Comparison of ENCODE assay signal across 15 cellular contexts in the genomic region with DNA sequence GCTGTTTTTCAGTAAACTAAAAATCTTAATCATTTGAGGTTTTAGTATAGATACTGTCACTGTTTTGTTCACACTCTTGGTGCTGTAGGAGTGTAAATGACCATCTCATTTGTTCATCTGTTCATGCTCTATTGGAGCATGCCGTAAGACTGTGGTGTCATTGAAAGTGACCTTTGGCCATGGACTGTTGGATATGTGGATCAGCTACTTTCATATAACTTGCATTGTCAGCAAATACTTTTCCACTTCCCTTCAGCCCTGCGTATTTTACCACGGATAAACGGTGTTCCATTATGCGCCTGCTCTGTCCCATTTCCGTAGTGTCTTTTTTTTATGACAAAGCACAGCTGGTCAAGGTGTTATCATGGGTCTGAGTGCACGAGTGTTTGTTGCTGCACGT. TPM values are rescaled to one million over a fixed set of nuclear protein-coding genes. Genes with fewer than 3 reads are reported as not detected.
DNase-seq lines count a peak whose midpoint lies in the region; ATAC-seq, FAIRE-seq and TF ChIP-seq lines count a peak whose summit lies in the region.
"Had no signal": no experiment of that assay in that cellular context is flagged by ENCODE, and none has a peak within 500 bp of the region (broad histone marks: within the 10 kb centered on the region; RNA-seq: fewer than 3 reads in every experiment).

No MANE protein-coding gene starts in this region.

- H3K27ac Mint-ChIP-seq in stimulated activated naive B cell treated with anti-CD40 and anti-IgM and Interleukin-4, amounts not matched to agents 10 μg/mL and 1 μg/mL and 100 μg/mL, for 72 hours: no peak overlapping the region
- H3K27ac Mint-ChIP-seq in stimulated activated effector memory CD8-positive, alpha-beta T cell treated with anti-CD3 and anti-CD28 coated beads, Interleukin-12 subunit alpha, Interleukin-12 subunit beta, amount 100 ng/mL, for 72 hours: no peak overlapping the region

- H3K4me1 ChIP-seq in HEK293 (ENCODE audit: control insufficient read depth, insufficient read depth, low read length) (no peaks in the 10 kb centered on the region), HepG2 (ENCODE audit: insufficient read depth, low read length) (peaks cover 45% of the 10 kb centered on the region)
- H3K4me1 ChIP-seq: BLaER1, Peyer's patch had no signal

- H4K20me1 ChIP-seq in HepG2 (ENCODE audit: insufficient read depth, low read length): no peaks in the 10 kb centered on the region
- H4K20me1 ChIP-seq: BLaER1 had no signal

- in situ Hi-C loops in HepG2 (cut with HindIII; ENCODE audit: extremely low pct_ligation_motif_present, low pct_unique_long_range_greater_than_20kb): no loop called here

- no TSS peak for BruUV-seq in HepG2 (replicated peaks; lab: Mats Ljungman, UMichigan)

- TF ChIP-seq EP300 in HepG2 (IDR thresholded peaks at IDR 0.05; ENCODE audit: low read depth in 2 of 2, low read length in 2 of 2) (no peak), HepG2 (CRISPR knock-in tag; IDR thresholded peaks at IDR 0.05; ENCODE audit: borderline replicate concordance) (no peak)

- TF ChIP-seq CTCF in HEK293 (tag by site-specific recombination; IDR thresholded peaks at IDR 0.05): no peak
- no peak for TF ChIP-seq CTCF in HepG2 (CRISPR knock-in tag; IDR thresholded peaks at IDR 0.05)

- H3K9me3 ChIP-seq in HEK293 (ENCODE audit: control insufficient read depth, insufficient read depth, low read depth, low read length) (no peaks in the 10 kb centered on the region), HepG2 (ENCODE audit: low read length) (no peaks in the 10 kb centered on the region)
- H3K9me3 ChIP-seq: BLaER1, Peyer's patch had no signal

- WGBS in HepG2 (ENCODE audit: low lambda C conversion rate): 75% methylated on average over 8 of the region's 8 CpGs

- H3K9ac ChIP-seq in HepG2 (ENCODE audit: insufficient read depth, low read depth, low read length): no peak overlapping the region
- H3K9ac ChIP-seq: BLaER1 had no signal

- peak; percentile 21 to 50 for DNase-seq in dermis microvascular lymphatic vessel endothelial cell (ENCODE audit: low read depth in 2 of 2)
- DNase-seq in HepG2 (ENCODE audit: low spot score): peak; percentile 22
- no peak for DNase-seq in stimulated activated naive B cell treated with anti-CD40 and anti-IgM and Interleukin-4, amounts not matched to agents 10 μg/mL and 1 μg/mL and 100 μg/mL, for 72 hours
- DNase-seq in activated effector memory CD4-positive, alpha-beta T cell treated with anti-CD3 and anti-CD28 coated beads, Interleukin-2, amount 50 U/mL, for 16 hours: no peak
- DNase-seq in MV-4-11 (lab: John Stamatoyannopoulos, UW): no peak
- no peak for DNase-seq in stimulated activated effector memory CD8-positive, alpha-beta T cell treated with anti-CD3 and anti-CD28 coated beads, Interleukin-12 subunit alpha, Interleukin-12 subunit beta, amount 100 ng/mL, for 72 hours (ENCODE audit: low spot score in 2 of 2)
- DNase-seq: CD8-positive, alpha-beta memory T cell; NCI-H1436; NCI-H2029 treated with DMSO at 0.1 percent for 48 hours; NCI-H510A; SHP77 treated with DMSO at 0.1 percent for 48 hours had no signal

- H3K36me3 Mint-ChIP-seq in stimulated activated naive B cell treated with anti-CD40 and anti-IgM and Interleukin-4, amounts not matched to agents 10 μg/mL and 1 μg/mL and 100 μg/mL, for 72 hours: peaks cover 0 to 13% of the 10 kb centered on the region in 2 donors
- H3K36me3 Mint-ChIP-seq in stimulated activated effector memory CD8-positive, alpha-beta T cell treated with anti-CD3 and anti-CD28 coated beads, Interleukin-12 subunit alpha, Interleukin-12 subunit beta, amount 100 ng/mL, for 72 hours: peaks cover 41% of the 10 kb centered on the region

- no peak for TF ChIP-seq RAD21 in HepG2 (CRISPR knock-in tag; IDR thresholded peaks at IDR 0.05)

- no peak overlapping the region for H3K27ac ChIP-seq in HEK293 (ENCODE audit: extremely low read depth, low read depth, low read length)
- H3K27ac ChIP-seq in HepG2 (ENCODE audit: extremely low read length, insufficient read depth, low read length): no peak overlapping the region
- H3K27ac ChIP-seq: BLaER1, Peyer's patch had no signal

- peak; percentile 31 for ATAC-seq in HepG2
- ATAC-seq in stimulated activated naive B cell treated with anti-CD40 and anti-IgM and Interleukin-4, amounts not matched to agents 10 μg/mL and 1 μg/mL and 100 μg/mL, for 72 hours (replicated peaks): peak; percentile 31 to 37
- no peak for ATAC-seq in stimulated activated effector memory CD8-positive, alpha-beta T cell treated with anti-CD3 and anti-CD28 coated beads, Interleukin-12 subunit alpha, Interleukin-12 subunit beta, amount 100 ng/mL, for 72 hours

- H3K9me3 Mint-ChIP-seq in stimulated activated naive B cell treated with anti-CD40 and anti-IgM and Interleukin-4, amounts not matched to agents 10 μg/mL and 1 μg/mL and 100 μg/mL, for 72 hours: no peaks in the 10 kb centered on the region
- no peaks in the 10 kb centered on the region for H3K9me3 Mint-ChIP-seq in stimulated activated effector memory CD8-positive, alpha-beta T cell treated with anti-CD3 and anti-CD28 coated beads, Interleukin-12 subunit alpha, Interleukin-12 subunit beta, amount 100 ng/mL, for 72 hours
- H3K9me3 Mint-ChIP-seq: CD8-positive, alpha-beta memory T cell had no signal

- no peaks in the 10 kb centered on the region for H3K27me3 Mint-ChIP-seq in stimulated activated naive B cell treated with anti-CD40 and anti-IgM and Interleukin-4, amounts not matched to agents 10 μg/mL and 1 μg/mL and 100 μg/mL, for 72 hours
- H3K27me3 Mint-ChIP-seq: CD8-positive, alpha-beta memory T cell had no signal

- POLR2A ChIA-PET in HEK293 (lab: Yijun Ruan, JAX): no interaction called here
- POLR2A ChIA-PET in HepG2 (lab: Yijun Ruan, JAX): interaction anchor here (1.0 kb wide), 1 partner anchor 33 kb away, joined by 3 read pairs; a partner anchor contains a TSS

- CTCF ChIA-PET in HEK293 (lab: Yijun Ruan, JAX): interaction anchor here (0.6 kb wide), 1 partner anchor 104 kb away, joined by 4 read pairs; no protein-coding TSS in a partner anchor
- CTCF ChIA-PET in HepG2 (lab: Yijun Ruan, JAX; ENCODE audit: low intra/inter-chr PET ratio, low total read pairs): no interaction called here

- H2AFZ ChIP-seq in HepG2 (ENCODE audit: low read length): no peak overlapping the region

- H3K4me1 Mint-ChIP-seq in stimulated activated naive B cell treated with anti-CD40 and anti-IgM and Interleukin-4, amounts not matched to agents 10 μg/mL and 1 μg/mL and 100 μg/mL, for 72 hours: peaks cover 0 to 5% of the 10 kb centered on the region in 2 donors
- H3K4me1 Mint-ChIP-seq in stimulated activated effector memory CD8-positive, alpha-beta T cell treated with anti-CD3 and anti-CD28 coated beads, Interleukin-12 subunit alpha, Interleukin-12 subunit beta, amount 100 ng/mL, for 72 hours: no peaks in the 10 kb centered on the region

- H3K79me2 ChIP-seq in HepG2 (ENCODE audit: insufficient read depth, low read length): no peaks in the 10 kb centered on the region

- TF ChIP-seq POLR2A in HepG2 (IDR thresholded peaks at IDR 0.05; ENCODE audit: insufficient read depth in 1 of 2, low read depth in 2 of 2, low read length in 2 of 2): no peak

- no peak overlapping the region for H3K4me3 Mint-ChIP-seq in stimulated activated naive B cell treated with anti-CD40 and anti-IgM and Interleukin-4, amounts not matched to agents 10 μg/mL and 1 μg/mL and 100 μg/mL, for 72 hours
- no peak overlapping the region for H3K4me3 Mint-ChIP-seq in stimulated activated effector memory CD8-positive, alpha-beta T cell treated with anti-CD3 and anti-CD28 coated beads, Interleukin-12 subunit alpha, Interleukin-12 subunit beta, amount 100 ng/mL, for 72 hours
- H3K4me3 Mint-ChIP-seq: CD8-positive, alpha-beta memory T cell had no signal

- H3K36me3 ChIP-seq in HEK293 (ENCODE audit: control insufficient read depth in 2 of 2, insufficient read depth in 1 of 2, low read length in 2 of 2): peaks cover 0 to 7% of the 10 kb centered on the region in 2 experiments; a peak in 2 of 3 replicates
- H3K36me3 ChIP-seq in HepG2 (replicated peaks in 1 of 2; ENCODE audit: control insufficient read depth in 1 of 2, insufficient read depth in 2 of 2, low read length in 2 of 2): peaks cover 3 to 10% of the 10 kb centered on the region in 2 experiments; a peak in 3 of 5 replicates

- H3K4me3 ChIP-seq in HEK293 (ENCODE audit: low read depth, low read length) (no peak overlapping the region), HepG2 (replicated peaks in 1 of 3; ENCODE audit: insufficient read depth in 1 of 3, low read depth in 2 of 3, low read length in 3 of 3) (no peak overlapping the region)
- H3K4me3 ChIP-seq: BLaER1, Peyer's patch had no signal

- no peak overlapping the region for H3K4me2 ChIP-seq in HepG2 (ENCODE audit: low read depth, low read length)
- H3K4me2 ChIP-seq: BLaER1 had no signal

- intact Hi-C loops in HepG2 (cut with micrococcal nuclease; ENCODE audit: unreplicated experiment): no loop called here

- H3K27me3 ChIP-seq in HepG2 (ENCODE audit: control insufficient read depth in 1 of 2, insufficient read depth in 2 of 2, low read length in 2 of 2): no peaks in the 10 kb centered on the region
- H3K27me3 ChIP-seq: BLaER1, Peyer's patch had no signal

- no peak for FAIRE-seq in HepG2 (lab: Jason Lieb, UNC)
- FAIRE-seq: GM19239 had no signal

RNA-seq across cellular contexts. Expression of a gene that starts 32.6 kb away (rescaled TPM):
- total RNA-seq in dermis microvascular lymphatic vessel endothelial cell (31.2 and 36.2 TPM in 2 replicates), HepG2 (2016; rRNA removed; fragmentation: Illumina TruSeq; extraction: Trizol) (30.9 and 45.2 TPM in 2 replicates)
- total RNA-seq in HepG2 (2016; cell fraction: cytosol; rRNA removed; fragmentation: Illumina TruSeq; extraction: Trizol; ENCODE audit: low read depth): 9.7 and 12.6 TPM in 2 replicates
- 30.3 and 40.5 TPM in 2 replicates for total RNA-seq in HepG2 (2016; cell fraction: insoluble cytoplasmic fraction; rRNA removed; fragmentation: Illumina TruSeq; extraction: Trizol)
- total RNA-seq in HepG2 (2016; cell fraction: membrane; rRNA removed; fragmentation: Illumina TruSeq; extraction: Trizol): 24.2 and 24.5 TPM in 2 replicates
- total RNA-seq in HepG2 (2016; cell fraction: nucleus; rRNA removed; fragmentation: Illumina TruSeq; extraction: Trizol): 34.9 and 40.2 TPM in 2 replicates
- polyA plus RNA-seq in HepG2 (2011; rRNA removed): 17.6 and 18.7 TPM in 2 replicates
- 5.6 and 8.4 TPM in 2 replicates for polyA plus RNA-seq in HepG2 (2011; cell fraction: cytosol; rRNA removed)
- polyA plus RNA-seq in HepG2 (2011; cell fraction: nucleus; rRNA removed): 14.6 and 18.5 TPM in 2 replicates
- polyA plus RNA-seq in HepG2 (2012): 12.5 and 13.3 TPM in 2 replicates
- polyA plus RNA-seq in HepG2 (2016; cell fraction: cytosol; fragmentation: Illumina TruSeq; extraction: Trizol; ENCODE audit: low read depth): 4.8 and 5.6 TPM in 2 replicates
- polyA plus RNA-seq in HepG2 (2016; cell fraction: insoluble cytoplasmic fraction; fragmentation: Illumina TruSeq; extraction: Trizol; ENCODE audit: low read depth): 17.3 and 18.0 TPM in 2 replicates
- 7.5 and 10.0 TPM in 2 replicates for polyA plus RNA-seq in HepG2 (2016; cell fraction: membrane; fragmentation: Illumina TruSeq; extraction: Trizol; ENCODE audit: low read depth)
- polyA plus RNA-seq in HepG2 (2016; cell fraction: nucleus; fragmentation: Illumina TruSeq; extraction: Trizol; ENCODE audit: insufficient read depth, low read depth): 28.9 and 29.5 TPM in 2 replicates
- 106 and 135 TPM in 2 replicates for polyA minus RNA-seq in HepG2 (2011; rRNA and poly(A)+ RNA removed; ENCODE audit: low replicate concordance)
- 35.1 and 39.0 TPM in 2 replicates for polyA minus RNA-seq in HepG2 (2011; cell fraction: cytosol; rRNA and poly(A)+ RNA removed)
- polyA minus RNA-seq in HepG2 (2011; cell fraction: nucleus; rRNA and poly(A)+ RNA removed): 52.5 and 54.3 TPM in 2 replicates

Comparison
In these comparisons a context has a peak if more than half of its experiments do, and no peak if none do; other contexts are left out.
1. DNase-seq: peak in dermis microvascular lymphatic vessel endothelial cell (2 of 2) and HepG2 (single experiment); none in stimulated activated naive B cell treated with anti-CD40 and anti-IgM and Interleukin-4, amounts not matched to agents 10 μg/mL and 1 μg/mL and 100 μg/mL, for 72 hours (single experiment), activated effector memory CD4-positive, alpha-beta T cell treated with anti-CD3 and anti-CD28 coated beads, Interleukin-2, amount 50 U/mL, for 16 hours (single experiment), MV-4-11 (single experiment) and stimulated activated effector memory CD8-positive, alpha-beta T cell treated with anti-CD3 and anti-CD28 coated beads, Interleukin-12 subunit alpha, Interleukin-12 subunit beta, amount 100 ng/mL, for 72 hours (0 of 2).